In the genomic region with DNA sequence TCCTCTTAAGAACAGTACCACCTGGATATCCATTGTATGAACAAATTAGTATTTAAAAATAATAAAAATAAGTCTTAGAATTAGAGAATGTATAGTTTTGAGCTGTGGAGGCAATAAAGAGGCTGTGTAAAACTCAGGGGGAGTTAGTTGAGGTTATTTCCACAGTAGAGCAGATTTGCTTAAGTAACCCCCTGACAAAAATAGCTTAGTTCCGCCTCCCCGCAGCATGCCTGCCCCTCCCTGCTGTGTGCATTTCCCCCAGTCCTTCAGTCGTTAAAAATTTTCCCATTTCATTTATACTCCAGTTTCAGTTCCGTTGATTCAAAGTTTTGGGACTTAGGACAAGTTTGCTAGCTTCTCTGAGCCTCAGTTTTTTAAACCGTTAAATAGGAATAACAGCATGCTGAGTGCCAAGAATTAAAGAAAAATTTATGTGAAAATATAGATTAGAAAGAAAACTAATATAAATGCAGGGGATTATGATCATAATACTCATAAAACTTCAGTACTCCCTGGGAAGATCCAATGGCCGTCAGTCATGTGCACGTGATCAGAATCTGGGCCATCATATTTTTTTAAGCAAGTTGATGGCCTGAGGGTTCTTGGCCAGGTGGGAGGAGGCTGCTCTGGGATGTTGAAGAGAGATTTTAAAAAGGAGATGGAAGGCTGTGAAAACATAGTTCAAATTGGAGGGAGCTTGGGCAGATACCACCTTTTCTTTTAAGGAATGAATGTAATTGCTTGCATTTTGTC, we compare ENCODE assay signal across 8 cellular contexts. TPM values are rescaled to one million over a fixed set of nuclear protein-coding genes. Genes with fewer than 3 reads are reported as not detected.
DNase-seq lines count a peak whose midpoint lies in the region; ATAC-seq and TF ChIP-seq lines count a peak whose summit lies in the region.

No MANE protein-coding gene starts in this region.

- intact Hi-C loops in dorsolateral prefrontal cortex (cut with DNase I), result loop anchor here in 1 of 2 donors (10.0 kb wide), 1 partner anchor 232 kb away; no protein-coding TSS in a partner anchor
- intact Hi-C loops in lower leg skin (cut with DNase I; ENCODE audit: low total_unique reads), result loop anchor here (10.0 kb wide), 1 partner anchor 168 kb away; no protein-coding TSS in a partner anchor

- H3K27me3 Mint-ChIP-seq in neural progenitor cell (ENCODE audit: insufficient read depth, low read depth), result peaks cover 8% of the 10 kb centered on the region

- no peak overlapping the region for H3K27ac Mint-ChIP-seq in neural progenitor cell

- TF ChIP-seq CTCF in dorsolateral prefrontal cortex (IDR thresholded peaks at IDR 0.05 in 54 of 56, conservative IDR thresholded peaks at IDR 0.05 in 2 of 56; ENCODE audit: low read depth in 1 of 56, partially characterized antibody in 56 of 56), result no peak
- TF ChIP-seq CTCF in neural progenitor cell (IDR thresholded peaks at IDR 0.05), result no peak
- TF ChIP-seq CTCF in lower leg skin (IDR thresholded peaks at IDR 0.05), result no peak

- peak overlapping the region; percentile 57 for H3K4me3 Mint-ChIP-seq in neural progenitor cell

- no peaks in the 10 kb centered on the region for H4K20me1 ChIP-seq in neural progenitor cell (ENCODE audit: low read depth)

- H3K4me1 ChIP-seq in neural progenitor cell, result peaks cover 49% of the 10 kb centered on the region

- DNase-seq in Daoy (ENCODE audit: low read depth) (peak; percentile 84), NCI-H69 (lab: John Stamatoyannopoulos, UW) (peak; percentile 61), dorsolateral prefrontal cortex (no peak), neural progenitor cell (ENCODE audit: low spot score) (peak; percentile 34), lower leg skin (ENCODE audit: low spot score in 2 of 2) (no peak), NCI-H446 (lab: John Stamatoyannopoulos, UW) (no peak)

- peak overlapping the region in 17 of 59 donors; percentile 0 to 34 (median 15) for H3K4me3 ChIP-seq in dorsolateral prefrontal cortex
- H3K4me3 ChIP-seq in neural progenitor cell, result no peak overlapping the region
- no peak overlapping the region for H3K4me3 ChIP-seq in lower leg skin (ENCODE audit: low read depth, poor library complexity, severe bottlenecking)

- H3F3A ChIP-seq in neural progenitor cell (ENCODE audit: low read depth), result peaks cover 24% of the 10 kb centered on the region

- H3K27me3 ChIP-seq in dorsolateral prefrontal cortex (no peaks in the 10 kb centered on the region), neural progenitor cell (no peaks in the 10 kb centered on the region)

- ATAC-seq in GM21723 (IDR thresholded peaks at IDR 0.05; ENCODE audit: unreplicated experiment) (peak; percentile 26), GM19023 (IDR thresholded peaks at IDR 0.05; ENCODE audit: unreplicated experiment) (no peak)

- peaks cover 27% of the 10 kb centered on the region for H3K79me2 ChIP-seq in neural progenitor cell (ENCODE audit: low read depth)

- peaks cover 3% of the 10 kb centered on the region for H3K9me3 Mint-ChIP-seq in neural progenitor cell

- peak overlapping the region; percentile 58 for H3K4me2 ChIP-seq in neural progenitor cell

- no peaks in the 10 kb centered on the region for H3K36me3 ChIP-seq in neural progenitor cell

- no peak for TF ChIP-seq POLR2A in lower leg skin (IDR thresholded peaks at IDR 0.05)

- H3K27ac ChIP-seq in dorsolateral prefrontal cortex, result peak overlapping the region in 43 of 59 donors; percentile 4 to 100 (median 54)
- H3K27ac ChIP-seq in neural progenitor cell, result no peak overlapping the region

- H3K4me1 Mint-ChIP-seq in neural progenitor cell, result peaks cover 59% of the 10 kb centered on the region

- H3K9me3 ChIP-seq in neural progenitor cell (ENCODE audit: low read depth), result no peaks in the 10 kb centered on the region

- H2AFZ ChIP-seq in neural progenitor cell (replicated peaks), result no peak overlapping the region

- 5 to 7% methylated on average over 7 of the region's 7 CpGs for WGBS in lower leg skin, 2 donors

- peaks cover 14% of the 10 kb centered on the region for H3K36me3 Mint-ChIP-seq in neural progenitor cell

- H3K9ac ChIP-seq in neural progenitor cell, result no peak overlapping the region

RNA-seq across cellular contexts. Expression of a gene that starts 14.5 kb away (rescaled TPM):
- total RNA-seq in Daoy (2014; rRNA removed; shearing (Covaris generic)), result 361 and 424 TPM in 2 replicates
- total RNA-seq in dorsolateral prefrontal cortex (100 to 1,000 TPM in 118 of 120 experiments, 10 to 100 TPM in 2; 80.8 to 431 (median 175) TPM), neural progenitor cell (ENCODE audit: low replicate concordance) (259 and 348 TPM in 2 replicates), lower leg skin (1,000 to 10,000 TPM in 1 of 4 donors, 100 to 1,000 TPM in 3; 487 to 1,086 (median 587) TPM)

Comparison
In these comparisons a context has a peak if more than half of its experiments do, and no peak if none do; other contexts are left out.
1. DNase-seq: peak in Daoy (single experiment), NCI-H69 (single experiment) and neural progenitor cell (single experiment); none in dorsolateral prefrontal cortex (0 of 10), lower leg skin (0 of 2) and NCI-H446 (0 of 2).